1 cellular context compared by ENCODE assay signal in the genomic region with DNA sequence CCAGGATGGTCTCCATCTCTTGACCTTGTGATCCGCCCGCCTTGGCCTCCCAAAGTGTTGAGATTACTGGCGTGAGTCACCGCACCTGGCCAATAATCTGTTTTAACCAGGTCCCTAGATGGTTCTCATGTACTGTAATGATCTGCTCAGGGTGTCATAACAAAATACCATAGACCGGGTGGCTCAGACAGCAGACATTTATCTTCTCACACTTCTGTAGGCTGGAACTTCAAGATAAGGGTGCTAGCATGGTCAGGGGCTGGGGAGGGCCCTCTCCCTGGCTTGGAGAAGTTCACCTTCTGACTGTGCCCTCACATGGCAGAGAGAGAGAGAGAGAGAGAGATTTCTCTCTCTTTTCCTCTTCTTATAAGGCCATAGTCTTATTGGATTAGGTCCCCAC.
TF ChIP-seq lines count a peak whose summit lies in the region.

No MANE protein-coding gene starts in this region.

TF ChIP-seq in K562, 482 proteins besides CTCF, POLR2A, EP300 and RAD21 (continued from another document and continues in another):
- TF ChIP-seq, protein P1, sequence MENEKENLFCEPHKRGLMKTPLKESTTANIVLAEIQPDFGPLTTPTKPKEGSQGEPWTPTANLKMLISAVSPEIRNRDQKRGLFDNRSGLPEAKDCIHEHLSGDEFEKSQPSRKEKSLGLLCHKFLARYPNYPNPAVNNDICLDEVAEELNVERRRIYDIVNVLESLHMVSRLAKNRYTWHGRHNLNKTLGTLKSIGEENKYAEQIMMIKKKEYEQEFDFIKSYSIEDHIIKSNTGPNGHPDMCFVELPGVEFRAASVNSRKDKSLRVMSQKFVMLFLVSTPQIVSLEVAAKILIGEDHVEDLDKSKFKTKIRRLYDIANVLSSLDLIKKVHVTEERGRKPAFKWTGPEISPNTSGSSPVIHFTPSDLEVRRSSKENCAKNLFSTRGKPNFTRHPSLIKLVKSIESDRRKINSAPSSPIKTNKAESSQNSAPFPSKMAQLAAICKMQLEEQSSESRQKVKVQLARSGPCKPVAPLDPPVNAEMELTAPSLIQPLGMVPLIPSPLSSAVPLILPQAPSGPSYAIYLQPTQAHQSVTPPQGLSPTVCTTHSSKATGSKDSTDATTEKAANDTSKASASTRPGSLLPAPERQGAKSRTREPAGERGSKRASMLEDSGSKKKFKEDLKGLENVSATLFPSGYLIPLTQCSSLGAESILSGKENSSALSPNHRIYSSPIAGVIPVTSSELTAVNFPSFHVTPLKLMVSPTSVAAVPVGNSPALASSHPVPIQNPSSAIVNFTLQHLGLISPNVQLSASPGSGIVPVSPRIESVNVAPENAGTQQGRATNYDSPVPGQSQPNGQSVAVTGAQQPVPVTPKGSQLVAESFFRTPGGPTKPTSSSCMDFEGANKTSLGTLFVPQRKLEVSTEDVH (IDR thresholded peaks at IDR 0.05; ENCODE audit: low read depth, partially characterized antibody), result peak; percentile 47
- TF ChIP-seq ZNF77 (CRISPR knock-in tag; IDR thresholded peaks at IDR 0.05), result no peak
- TF ChIP-seq, protein P2, sequence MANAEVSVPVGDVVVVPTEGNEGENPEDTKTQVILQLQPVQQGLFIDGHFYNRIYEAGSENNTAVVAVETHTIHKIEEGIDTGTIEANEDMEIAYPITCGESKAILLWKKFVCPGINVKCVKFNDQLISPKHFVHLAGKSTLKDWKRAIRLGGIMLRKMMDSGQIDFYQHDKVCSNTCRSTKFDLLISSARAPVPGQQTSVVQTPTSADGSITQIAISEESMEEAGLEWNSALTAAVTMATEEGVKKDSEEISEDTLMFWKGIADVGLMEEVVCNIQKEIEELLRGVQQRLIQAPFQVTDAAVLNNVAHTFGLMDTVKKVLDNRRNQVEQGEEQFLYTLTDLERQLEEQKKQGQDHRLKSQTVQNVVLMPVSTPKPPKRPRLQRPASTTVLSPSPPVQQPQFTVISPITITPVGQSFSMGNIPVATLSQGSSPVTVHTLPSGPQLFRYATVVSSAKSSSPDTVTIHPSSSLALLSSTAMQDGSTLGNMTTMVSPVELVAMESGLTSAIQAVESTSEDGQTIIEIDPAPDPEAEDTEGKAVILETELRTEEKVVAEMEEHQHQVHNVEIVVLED (CRISPR knock-in tag; IDR thresholded peaks at IDR 0.05), result no peak
- TF ChIP-seq ZNF76 (CRISPR knock-in tag; IDR thresholded peaks at IDR 0.05; ENCODE audit: borderline replicate concordance), result no peak
- peak; percentile 45; the same call in 1 of the 2 replicates for TF ChIP-seq GATAD2A (IDR thresholded peaks at IDR 0.05)
- TF ChIP-seq, protein P3, sequence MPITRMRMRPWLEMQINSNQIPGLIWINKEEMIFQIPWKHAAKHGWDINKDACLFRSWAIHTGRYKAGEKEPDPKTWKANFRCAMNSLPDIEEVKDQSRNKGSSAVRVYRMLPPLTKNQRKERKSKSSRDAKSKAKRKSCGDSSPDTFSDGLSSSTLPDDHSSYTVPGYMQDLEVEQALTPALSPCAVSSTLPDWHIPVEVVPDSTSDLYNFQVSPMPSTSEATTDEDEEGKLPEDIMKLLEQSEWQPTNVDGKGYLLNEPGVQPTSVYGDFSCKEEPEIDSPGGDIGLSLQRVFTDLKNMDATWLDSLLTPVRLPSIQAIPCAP (CRISPR knock-in tag; IDR thresholded peaks at IDR 0.05; ENCODE audit: borderline replicate concordance), result no peak
- TF ChIP-seq HEY1 (CRISPR knock-in tag; IDR thresholded peaks at IDR 0.05; ENCODE audit: borderline replicate concordance), result peak; percentile 37; the same call in 1 of the 2 replicates
- TF ChIP-seq, protein P4, sequence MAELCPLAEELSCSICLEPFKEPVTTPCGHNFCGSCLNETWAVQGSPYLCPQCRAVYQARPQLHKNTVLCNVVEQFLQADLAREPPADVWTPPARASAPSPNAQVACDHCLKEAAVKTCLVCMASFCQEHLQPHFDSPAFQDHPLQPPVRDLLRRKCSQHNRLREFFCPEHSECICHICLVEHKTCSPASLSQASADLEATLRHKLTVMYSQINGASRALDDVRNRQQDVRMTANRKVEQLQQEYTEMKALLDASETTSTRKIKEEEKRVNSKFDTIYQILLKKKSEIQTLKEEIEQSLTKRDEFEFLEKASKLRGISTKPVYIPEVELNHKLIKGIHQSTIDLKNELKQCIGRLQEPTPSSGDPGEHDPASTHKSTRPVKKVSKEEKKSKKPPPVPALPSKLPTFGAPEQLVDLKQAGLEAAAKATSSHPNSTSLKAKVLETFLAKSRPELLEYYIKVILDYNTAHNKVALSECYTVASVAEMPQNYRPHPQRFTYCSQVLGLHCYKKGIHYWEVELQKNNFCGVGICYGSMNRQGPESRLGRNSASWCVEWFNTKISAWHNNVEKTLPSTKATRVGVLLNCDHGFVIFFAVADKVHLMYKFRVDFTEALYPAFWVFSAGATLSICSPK (IDR thresholded peaks at IDR 0.05; ENCODE audit: borderline replicate concordance), result no peak
- TF ChIP-seq ZNF830 (CRISPR knock-in tag; IDR thresholded peaks at IDR 0.05), result no peak
- no peak for TF ChIP-seq ZBTB1 (CRISPR knock-in tag; IDR thresholded peaks at IDR 0.05; ENCODE audit: borderline replicate concordance, low read depth)
- no peak for TF ChIP-seq ZZZ3 (IDR thresholded peaks at IDR 0.05)
- TF ChIP-seq ZNF347 (CRISPR knock-in tag; IDR thresholded peaks at IDR 0.05; ENCODE audit: low read depth), result no peak
- TF ChIP-seq, protein P5, sequence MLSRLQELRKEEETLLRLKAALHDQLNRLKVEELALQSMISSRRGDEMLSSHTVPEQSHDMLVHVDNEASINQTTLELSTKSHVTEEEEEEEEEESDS (CRISPR knock-in tag; IDR thresholded peaks at IDR 0.05), result no peak
- TF ChIP-seq ZNF75A (CRISPR knock-in tag; IDR thresholded peaks at IDR 0.05), result no peak
- peak; percentile 64 for TF ChIP-seq NEUROD1 (IDR thresholded peaks at IDR 0.05; ENCODE audit: borderline replicate concordance, low read depth, low read length, partially characterized antibody)
- TF ChIP-seq, protein P6, sequence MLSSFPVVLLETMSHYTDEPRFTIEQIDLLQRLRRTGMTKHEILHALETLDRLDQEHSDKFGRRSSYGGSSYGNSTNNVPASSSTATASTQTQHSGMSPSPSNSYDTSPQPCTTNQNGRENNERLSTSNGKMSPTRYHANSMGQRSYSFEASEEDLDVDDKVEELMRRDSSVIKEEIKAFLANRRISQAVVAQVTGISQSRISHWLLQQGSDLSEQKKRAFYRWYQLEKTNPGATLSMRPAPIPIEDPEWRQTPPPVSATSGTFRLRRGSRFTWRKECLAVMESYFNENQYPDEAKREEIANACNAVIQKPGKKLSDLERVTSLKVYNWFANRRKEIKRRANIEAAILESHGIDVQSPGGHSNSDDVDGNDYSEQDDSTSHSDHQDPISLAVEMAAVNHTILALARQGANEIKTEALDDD (IDR thresholded peaks at IDR 0.05), result peak; percentile 42; the same call in 1 of the 2 replicates
- no peak for TF ChIP-seq PHF8 (IDR thresholded peaks at IDR 0.05; ENCODE audit: borderline replicate concordance, low read length)
- no peak for TF ChIP-seq ZNF586 (CRISPR knock-in tag; conservative IDR thresholded peaks at IDR 0.05)
- TF ChIP-seq, protein P7, sequence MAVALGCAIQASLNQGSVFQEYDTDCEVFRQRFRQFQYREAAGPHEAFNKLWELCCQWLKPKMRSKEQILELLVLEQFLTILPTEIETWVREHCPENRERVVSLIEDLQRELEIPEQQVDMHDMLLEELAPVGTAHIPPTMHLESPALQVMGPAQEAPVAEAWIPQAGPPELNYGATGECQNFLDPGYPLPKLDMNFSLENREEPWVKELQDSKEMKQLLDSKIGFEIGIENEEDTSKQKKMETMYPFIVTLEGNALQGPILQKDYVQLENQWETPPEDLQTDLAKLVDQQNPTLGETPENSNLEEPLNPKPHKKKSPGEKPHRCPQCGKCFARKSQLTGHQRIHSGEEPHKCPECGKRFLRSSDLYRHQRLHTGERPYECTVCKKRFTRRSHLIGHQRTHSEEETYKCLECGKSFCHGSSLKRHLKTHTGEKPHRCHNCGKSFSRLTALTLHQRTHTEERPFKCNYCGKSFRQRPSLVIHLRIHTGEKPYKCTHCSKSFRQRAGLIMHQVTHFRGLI (CRISPR knock-in tag; IDR thresholded peaks at IDR 0.05), result no peak
- TF ChIP-seq ZBED1 (IDR thresholded peaks at IDR 0.05), result peak; percentile 67; the same call in 1 of the 2 replicates
- no peak for TF ChIP-seq CBFB (CRISPR knock-in tag; IDR thresholded peaks at IDR 0.05)
- peak; percentile 62 to 93; a peak in 3 of 4 replicates for TF ChIP-seq TBL1XR1 (IDR thresholded peaks at IDR 0.05; ENCODE audit: low read length in 2 of 2)
- peak; percentile 86; the same call in 1 of the 2 replicates for TF ChIP-seq MYNN (IDR thresholded peaks at IDR 0.05)
- TF ChIP-seq MYNN (CRISPR knock-in tag; IDR thresholded peaks at IDR 0.05), result no peak
- no peak for TF ChIP-seq NFYB (IDR thresholded peaks at IDR 0.05; ENCODE audit: extremely low read depth, insufficient read length)
- TF ChIP-seq ASH1L (IDR thresholded peaks at IDR 0.05; ENCODE audit: borderline replicate concordance, low read depth, partially characterized antibody), result no peak
- TF ChIP-seq ZSCAN29 (IDR thresholded peaks at IDR 0.05), result no peak
- TF ChIP-seq, protein P8, sequence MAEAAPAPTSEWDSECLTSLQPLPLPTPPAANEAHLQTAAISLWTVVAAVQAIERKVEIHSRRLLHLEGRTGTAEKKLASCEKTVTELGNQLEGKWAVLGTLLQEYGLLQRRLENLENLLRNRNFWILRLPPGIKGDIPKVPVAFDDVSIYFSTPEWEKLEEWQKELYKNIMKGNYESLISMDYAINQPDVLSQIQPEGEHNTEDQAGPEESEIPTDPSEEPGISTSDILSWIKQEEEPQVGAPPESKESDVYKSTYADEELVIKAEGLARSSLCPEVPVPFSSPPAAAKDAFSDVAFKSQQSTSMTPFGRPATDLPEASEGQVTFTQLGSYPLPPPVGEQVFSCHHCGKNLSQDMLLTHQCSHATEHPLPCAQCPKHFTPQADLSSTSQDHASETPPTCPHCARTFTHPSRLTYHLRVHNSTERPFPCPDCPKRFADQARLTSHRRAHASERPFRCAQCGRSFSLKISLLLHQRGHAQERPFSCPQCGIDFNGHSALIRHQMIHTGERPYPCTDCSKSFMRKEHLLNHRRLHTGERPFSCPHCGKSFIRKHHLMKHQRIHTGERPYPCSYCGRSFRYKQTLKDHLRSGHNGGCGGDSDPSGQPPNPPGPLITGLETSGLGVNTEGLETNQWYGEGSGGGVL (CRISPR knock-in tag; IDR thresholded peaks at IDR 0.05), result no peak
- no peak for TF ChIP-seq ZNF253 (CRISPR knock-in tag; conservative IDR thresholded peaks at IDR 0.05)
- peak; percentile 89 for TF ChIP-seq SMAD1 (IDR thresholded peaks at IDR 0.05; ENCODE audit: low read depth, low read length, partially characterized antibody)
- TF ChIP-seq ZNF408 (CRISPR knock-in tag; IDR thresholded peaks at IDR 0.05; ENCODE audit: low read depth), result no peak
- TF ChIP-seq HOXB6 (CRISPR knock-in tag; IDR thresholded peaks at IDR 0.05; ENCODE audit: borderline replicate concordance), result no peak
- TF ChIP-seq HNRNPLL (IDR thresholded peaks at IDR 0.05; ENCODE audit: low read depth, low read length, poor library complexity, severe bottlenecking), result no peak
- TF ChIP-seq, protein P9, sequence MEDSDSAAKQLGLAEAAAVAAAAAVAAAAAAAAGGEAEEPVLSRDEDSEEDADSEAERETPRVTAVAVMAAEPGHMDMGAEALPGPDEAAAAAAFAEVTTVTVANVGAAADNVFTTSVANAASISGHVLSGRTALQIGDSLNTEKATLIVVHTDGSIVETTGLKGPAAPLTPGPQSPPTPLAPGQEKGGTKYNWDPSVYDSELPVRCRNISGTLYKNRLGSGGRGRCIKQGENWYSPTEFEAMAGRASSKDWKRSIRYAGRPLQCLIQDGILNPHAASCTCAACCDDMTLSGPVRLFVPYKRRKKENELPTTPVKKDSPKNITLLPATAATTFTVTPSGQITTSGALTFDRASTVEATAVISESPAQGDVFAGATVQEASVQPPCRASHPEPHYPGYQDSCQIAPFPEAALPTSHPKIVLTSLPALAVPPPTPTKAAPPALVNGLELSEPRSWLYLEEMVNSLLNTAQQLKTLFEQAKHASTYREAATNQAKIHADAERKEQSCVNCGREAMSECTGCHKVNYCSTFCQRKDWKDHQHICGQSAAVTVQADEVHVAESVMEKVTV (CRISPR knock-in tag; IDR thresholded peaks at IDR 0.05), result no peak
- no peak for TF ChIP-seq HDGF (IDR thresholded peaks at IDR 0.05)
- no peak for TF ChIP-seq TGIF2 (CRISPR knock-in tag; IDR thresholded peaks at IDR 0.05)
- TF ChIP-seq MED1 (CRISPR knock-in tag; IDR thresholded peaks at IDR 0.05; ENCODE audit: borderline replicate concordance), result no peak
- TF ChIP-seq TAL1 (IDR thresholded peaks at IDR 0.05), result peak; percentile 100
- no peak for TF ChIP-seq TBP (optimal IDR thresholded peaks at IDR 0.05; ENCODE audit: low read depth, low read length)
- TF ChIP-seq CHD4 (IDR thresholded peaks at IDR 0.05; ENCODE audit: insufficient read depth, insufficient replicate concordance, low read depth, low read length, poor library complexity, severe bottlenecking), result no peak
- TF ChIP-seq, protein P10, sequence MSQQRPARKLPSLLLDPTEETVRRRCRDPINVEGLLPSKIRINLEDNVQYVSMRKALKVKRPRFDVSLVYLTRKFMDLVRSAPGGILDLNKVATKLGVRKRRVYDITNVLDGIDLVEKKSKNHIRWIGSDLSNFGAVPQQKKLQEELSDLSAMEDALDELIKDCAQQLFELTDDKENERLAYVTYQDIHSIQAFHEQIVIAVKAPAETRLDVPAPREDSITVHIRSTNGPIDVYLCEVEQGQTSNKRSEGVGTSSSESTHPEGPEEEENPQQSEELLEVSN (IDR thresholded peaks at IDR 0.05; ENCODE audit: borderline replicate concordance in 1 of 2, extremely low read depth in 1 of 2, insufficient read depth in 1 of 2, insufficient read length in 1 of 2, low read depth in 1 of 2, low read length in 1 of 2, poor library complexity in 1 of 2, severe bottlenecking in 1 of 2), result no peak
- TF ChIP-seq CREBBP (IDR thresholded peaks at IDR 0.05; ENCODE audit: low read depth, low read length), result no peak
